Comparison of ENCODE assay signal across 7 cellular contexts in genomic region chr10:33334839-33335549, GRCh38. TPM values are rescaled to one million over a fixed set of nuclear protein-coding genes. Genes with fewer than 3 reads are reported as not detected.
A peak's percentile ranks its signal among the peaks of the same experiment; 100 is the strongest.
DNase-seq lines count a peak whose midpoint lies in the region; ATAC-seq, FAIRE-seq and TF ChIP-seq lines count a peak whose summit lies in the region.

No MANE protein-coding gene starts in this region.

- no peak overlapping the region for H3K27ac ChIP-seq in WERI-Rb-1
- no peak overlapping the region for H3K27ac ChIP-seq in H1 (ENCODE audit: low read depth, low read length)
- H3K27ac ChIP-seq in lower lobe of right lung = peak overlapping the region; percentile 93

- H4K20me1 ChIP-seq in H1 (replicated peaks in 1 of 2; ENCODE audit: control insufficient read depth in 1 of 2, insufficient read depth in 2 of 2, low read length in 2 of 2) = no peaks in the 10 kb centered on the region

- H4K91ac ChIP-seq in H1 (replicated peaks; ENCODE audit: insufficient read length, low read length) = no peak overlapping the region

- no peak overlapping the region for H2BK20ac ChIP-seq in H1 (ENCODE audit: low read length)

- no peak for TF ChIP-seq POLR2A in H1 (IDR thresholded peaks at IDR 0.05; ENCODE audit: control extremely low read depth in 1 of 2, low read depth in 2 of 2, low read length in 2 of 2)

- H3K4me3 ChIP-seq in LNCaP clone FGC (ENCODE audit: low read depth, low read length) = peak overlapping the region; percentile 82
- H3K4me3 ChIP-seq in WERI-Rb-1 (ENCODE audit: low read depth, low read length) = peak overlapping the region; percentile 36
- peak overlapping the region; percentile 59 to 85 (median 72) for H3K4me3 ChIP-seq in H1 (ENCODE audit: extremely low read depth in 1 of 4, insufficient read depth in 2 of 4, low read depth in 3 of 4, low read length in 4 of 4)
- peak overlapping the region; percentile 79 for H3K4me3 ChIP-seq in lower lobe of right lung

- peak; percentile 40 to 59 for TF ChIP-seq RAD21 in H1 (IDR thresholded peaks at IDR 0.05 in 1 of 2, conservative IDR thresholded peaks at IDR 0.05 in 1 of 2; ENCODE audit: low read depth in 2 of 2, low read length in 2 of 2)

- H2AFZ ChIP-seq in H1 (ENCODE audit: low read length) = peak overlapping the region; percentile 51; the same call in 1 of the 2 replicates

- H3K79me2 ChIP-seq in H1 (ENCODE audit: control insufficient read depth in 1 of 2, insufficient read depth in 2 of 2, low read length in 2 of 2) = no peaks in the 10 kb centered on the region

- intact Hi-C loops in lower lobe of right lung (cut with DNase I) = loop anchor here (5.0 kb wide), 1 partner anchor 1302 kb away; no protein-coding TSS in a partner anchor

- H3K4ac ChIP-seq in H1 (replicated peaks; ENCODE audit: insufficient read length, low read depth, low read length) = no peak overlapping the region

- no peak overlapping the region for H3K56ac ChIP-seq in H1 (replicated peaks; ENCODE audit: insufficient read length, low read depth, low read length)

- no peak overlapping the region for H3K27ac Mint-ChIP-seq in stimulated activated memory B cell treated with anti-CD40 and anti-IgM and Interleukin-4, amounts not matched to agents 10 μg/mL and 1 μg/mL and 100 μg/mL, for 72 hours

- no peak overlapping the region for H3K9ac ChIP-seq in H1 (replicated peaks in 1 of 4; ENCODE audit: extremely low read depth in 1 of 4, low read depth in 3 of 4, low read length in 3 of 4)

- TF ChIP-seq CTCF in LNCaP clone FGC (IDR thresholded peaks at IDR 0.05; ENCODE audit: control insufficient read depth, extremely low read depth, insufficient read depth) (peak; percentile 50), WERI-Rb-1 (IDR thresholded peaks at IDR 0.05; ENCODE audit: low read depth, low read length) (peak; percentile 37), H1 (IDR thresholded peaks at IDR 0.05; ENCODE audit: control extremely low read depth in 1 of 3, insufficient read depth in 1 of 3, low read depth in 1 of 3, low read length in 3 of 3) (peak; percentile 40 to 62 (median 47)), lower lobe of right lung (IDR thresholded peaks at IDR 0.05) (peak; percentile 61)

- peaks cover 2 to 13% (median 4%) of the 10 kb centered on the region in 4 experiments; a peak in 6 of 7 replicates for H3K4me1 ChIP-seq in H1 (replicated peaks in 1 of 4; ENCODE audit: control insufficient read depth in 3 of 4, insufficient read depth in 4 of 4, low read length in 3 of 4)
- peaks cover 32% of the 10 kb centered on the region for H3K4me1 ChIP-seq in lower lobe of right lung

- H2BK5ac ChIP-seq in H1 (ENCODE audit: low read depth, low read length) = no peak overlapping the region

- H3K27me3 ChIP-seq in WERI-Rb-1 (ENCODE audit: insufficient read depth, low read depth, severe bottlenecking) (peaks cover 32% of the 10 kb centered on the region), H1 (replicated peaks in 1 of 4; ENCODE audit: control insufficient read depth in 3 of 4, extremely low read depth in 1 of 4, insufficient read depth in 3 of 4, low read length in 3 of 4) (peaks cover 8 to 56% (median 36%) of the 10 kb centered on the region in 4 experiments), lower lobe of right lung (ENCODE audit: low read depth) (no peaks in the 10 kb centered on the region)

- H2BK15ac ChIP-seq in H1 (ENCODE audit: low read length) = no peak overlapping the region

- peaks cover 78% of the 10 kb centered on the region for H3K27me3 Mint-ChIP-seq in stimulated activated memory B cell treated with anti-CD40 and anti-IgM and Interleukin-4, amounts not matched to agents 10 μg/mL and 1 μg/mL and 100 μg/mL, for 72 hours

- H2AK5ac ChIP-seq in H1 (ENCODE audit: low read depth, low read length) = no peak overlapping the region

- H3K4me3 Mint-ChIP-seq in stimulated activated memory B cell treated with anti-CD40 and anti-IgM and Interleukin-4, amounts not matched to agents 10 μg/mL and 1 μg/mL and 100 μg/mL, for 72 hours = peak overlapping the region; percentile 57

- H3K23ac ChIP-seq in H1 (ENCODE audit: insufficient read length) = no peak overlapping the region

- FAIRE-seq in H1 (lab: Jason Lieb, UNC) = no peak

- H3K4me2 ChIP-seq in H1 (ENCODE audit: insufficient read depth in 1 of 2, low read depth in 2 of 2, low read length in 2 of 2) = peak overlapping the region; percentile 94 to 100

- no peak overlapping the region for H3K14ac ChIP-seq in H1 (ENCODE audit: insufficient read length)

- no peak overlapping the region for H4K5ac ChIP-seq in H1 (ENCODE audit: insufficient read length, low read depth, low read length)

- H3K4me1 Mint-ChIP-seq in stimulated activated memory B cell treated with anti-CD40 and anti-IgM and Interleukin-4, amounts not matched to agents 10 μg/mL and 1 μg/mL and 100 μg/mL, for 72 hours = peaks cover 16% of the 10 kb centered on the region

- DNase-seq in GM04503 (ENCODE audit: low read depth) (peak; percentile 69), LNCaP clone FGC (ENCODE audit: low read depth) (peak; percentile 52), WERI-Rb-1 (peak; percentile 32), H1 (ENCODE audit: low read depth in 1 of 2, low spot score in 2 of 2) (peak in 1 of 2 experiments; percentile 82), lower lobe of right lung (peak; percentile 79), activated gamma-delta T cell treated with Interleukin-2 at 50 U/mL for 16 hours (no peak)

- H2BK120ac ChIP-seq in H1 (replicated peaks; ENCODE audit: low read depth, low read length) = no peak overlapping the region

- no peak for TF ChIP-seq EP300 in H1 (IDR thresholded peaks at IDR 0.05; ENCODE audit: borderline replicate concordance in 1 of 2, low read depth in 2 of 2, low read length in 2 of 2)

- peaks cover 23% of the 10 kb centered on the region for H3K23me2 ChIP-seq in H1 (ENCODE audit: low read depth, low read length)

- no peaks in the 10 kb centered on the region for H3K36me3 ChIP-seq in WERI-Rb-1
- H3K36me3 ChIP-seq in H1 (ENCODE audit: control insufficient read depth in 2 of 4, insufficient read depth in 4 of 4, low read length in 3 of 4) = peaks cover 0 to under 1% (median 0%) of the 10 kb centered on the region in 4 experiments; a peak in 1 of 8 replicates
- peaks cover 3% of the 10 kb centered on the region for H3K36me3 ChIP-seq in lower lobe of right lung

- POLR2A ChIA-PET in H1 (lab: Charles Lee; ENCODE audit: partially characterized antibody) = no interaction called here

- no peak overlapping the region for H4K8ac ChIP-seq in H1 (ENCODE audit: extremely low read depth, insufficient read depth, low read length)

- no peak overlapping the region for H2BK12ac ChIP-seq in H1 (ENCODE audit: low read depth, low read length)

- H3K18ac ChIP-seq in H1 (ENCODE audit: extremely low read depth, low read length) = no peak overlapping the region

- no peaks in the 10 kb centered on the region for H3K9me3 Mint-ChIP-seq in stimulated activated memory B cell treated with anti-CD40 and anti-IgM and Interleukin-4, amounts not matched to agents 10 μg/mL and 1 μg/mL and 100 μg/mL, for 72 hours

- no peaks in the 10 kb centered on the region for H3K9me3 ChIP-seq in WERI-Rb-1 (ENCODE audit: severe bottlenecking)
- H3K9me3 ChIP-seq in H1 (ENCODE audit: insufficient read depth in 2 of 2, low read depth in 1 of 2, low read length in 1 of 2) = no peaks in the 10 kb centered on the region
- no peaks in the 10 kb centered on the region for H3K9me3 ChIP-seq in lower lobe of right lung

- whole genome bisulfite sequencing in H1 (ENCODE audit: extremely low coverage in 1 of 2, insufficient coverage in 1 of 2, insufficient read length in 1 of 2, insufficient replicate concordance in 2 of 2, low coverage in 1 of 2, low lambda C conversion rate in 2 of 2, missing lambda C conversion rate in 1 of 2), 2 experiments = 1% methylated on average over 32 of the region's 63 CpGs; no CpG with 5 or more reads in 1 of the 2 experiments

- CTCF ChIA-PET in H1 (lab: Charles Lee; ENCODE audit: partially characterized antibody) = interaction anchor here (1.2 to 1.6 kb wide), 3 partner anchors 28 to 225 kb away, joined by 3 read pairs; no protein-coding TSS in a partner anchor

- no peaks in the 10 kb centered on the region for H3K79me1 ChIP-seq in H1 (ENCODE audit: low read depth, low read length)

- peak; percentile 84 to 89 for ATAC-seq in lower lobe of right lung
- no peak for ATAC-seq in stimulated activated memory B cell treated with anti-CD40 and anti-IgM and Interleukin-4, amounts not matched to agents 10 μg/mL and 1 μg/mL and 100 μg/mL, for 72 hours

- no peaks in the 10 kb centered on the region for H3K36me3 Mint-ChIP-seq in stimulated activated memory B cell treated with anti-CD40 and anti-IgM and Interleukin-4, amounts not matched to agents 10 μg/mL and 1 μg/mL and 100 μg/mL, for 72 hours

TF ChIP-seq in H1, 55 proteins besides CTCF, POLR2A, EP300 and RAD21 (continues in another document):
- TF ChIP-seq KDM5A (IDR thresholded peaks at IDR 0.05; ENCODE audit: low read length) (no peak), CHD1 (IDR thresholded peaks at IDR 0.05; ENCODE audit: low read depth, low read length) (no peak), TBP (IDR thresholded peaks at IDR 0.05; ENCODE audit: low read depth, low read length) (no peak), MAX (IDR thresholded peaks at IDR 0.05) (peak; percentile 78), USF2 (IDR thresholded peaks at IDR 0.05; ENCODE audit: low read length) (no peak), CBX5 (IDR thresholded peaks at IDR 0.05; ENCODE audit: low read depth, low read length) (no peak), YY1 (IDR thresholded peaks at IDR 0.05; ENCODE audit: low read depth, low read length) (no peak), ASH2L (IDR thresholded peaks at IDR 0.05; ENCODE audit: low read length) (peak; percentile 46)

RNA-seq across cellular contexts. Expression of gene NRP1, which starts 0.5 kb away (rescaled TPM):
- total RNA-seq in H1 (2021; fragmentation: NEBNext Ultra II Directional; extraction: Animal tissue kit (Norgen Biotek cat#: 25700)) = 2.1 TPM in 2 replicates
- 1.2 TPM in 2 replicates for polyA plus RNA-seq in H1 (2011; rRNA removed)
- 1.6 TPM for polyA plus RNA-seq in H1 (2011; cell fraction: cytosol; rRNA removed)
- polyA plus RNA-seq in H1 (2011; cell fraction: nucleus; rRNA removed) = 2.5 TPM
- 1.7 to 4.5 TPM (median 3.1 TPM) in 4 replicates for polyA plus RNA-seq in H1 (2012, experiment 1 of 2)
- polyA plus RNA-seq in H1 (2012, experiment 2 of 2) = 1.0 TPM
- 3.4 TPM for polyA plus RNA-seq in H1 (2013, experiment 1 of 2)
- 3.5 TPM for polyA plus RNA-seq in H1 (2013, experiment 2 of 2)
- 2.7 and 3.0 TPM in 2 replicates for polyA minus RNA-seq in H1 (2011; rRNA and poly(A)+ RNA removed)
- polyA minus RNA-seq in H1 (2011; cell fraction: cytosol; rRNA and poly(A)+ RNA removed) = 4.5 TPM
- 4.5 TPM for polyA minus RNA-seq in H1 (2011; cell fraction: nucleus; rRNA and poly(A)+ RNA removed)
- 127 TPM for total RNA-seq in lower lobe of right lung

Comparison
In these comparisons a context has a peak if more than half of its experiments do, and no peak if none do; other contexts are left out.
1. RNA of gene NRP1, which starts 0.5 kb away (total RNA-seq): 127 TPM in lower lobe of right lung (single experiment); 2.1 TPM in H1; every median in the first group is over 10 times any median in the second.
2. Peak in every context shown above with its lines, with median percentiles within 50 percentile points of each other: H3K4me3 ChIP-seq and CTCF ChIP-seq.